16 cellular contexts compared by ENCODE assay signal in the genomic region with DNA sequence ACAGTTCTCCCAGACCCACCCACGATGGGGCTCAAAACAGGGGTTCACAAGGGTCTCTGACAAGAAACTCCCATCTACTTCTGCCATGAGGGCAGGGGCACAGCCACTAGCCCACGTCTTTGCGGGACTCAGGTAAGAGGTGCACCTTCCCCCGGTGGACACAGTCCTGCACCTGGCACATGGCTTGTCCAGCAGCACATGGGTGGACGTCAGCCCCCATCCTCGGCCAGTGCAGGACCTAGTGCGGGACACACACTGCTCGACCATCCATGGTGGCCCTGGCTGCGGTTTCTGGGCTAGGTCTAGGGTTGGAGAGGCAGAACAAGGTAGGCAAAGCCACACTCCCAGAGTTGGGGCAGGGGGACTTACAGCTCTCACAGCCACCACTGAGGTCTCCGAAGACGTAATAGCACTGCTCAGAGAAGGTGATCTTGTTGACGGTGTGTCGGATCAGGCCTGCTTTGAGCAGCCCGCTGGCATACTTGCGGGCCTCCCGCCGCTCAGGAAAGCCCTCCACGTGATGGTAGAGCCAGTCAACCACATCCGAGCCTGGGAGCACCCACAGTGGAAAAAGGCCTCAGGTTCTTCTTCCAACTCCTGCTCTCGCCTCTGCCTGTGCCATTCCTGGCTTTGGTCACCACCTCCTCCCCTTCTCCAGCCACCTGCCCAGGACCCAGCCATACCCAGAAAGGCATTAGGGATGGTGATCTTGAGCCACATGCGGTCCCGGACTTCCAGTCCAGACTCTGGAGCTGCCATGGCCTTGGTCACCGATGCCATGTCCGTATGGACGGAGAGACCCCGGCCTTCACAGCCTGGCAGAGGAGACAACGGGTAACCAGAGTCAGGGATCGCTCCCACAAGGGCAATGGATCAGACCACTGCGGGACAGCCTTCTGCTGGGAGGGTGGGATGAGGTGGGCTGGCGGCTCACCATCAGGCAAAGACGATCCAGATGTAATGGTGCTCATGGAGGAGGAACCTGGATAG.
"Had no signal": no experiment of that assay in that cellular context is flagged by ENCODE, and none has a peak within 500 bp of the region (broad histone marks: within the 10 kb centered on the region; RNA-seq: fewer than 3 reads in every experiment).

No MANE protein-coding gene starts in this region.

- H3K4me3 Mint-ChIP-seq: activated CD8-positive, alpha-beta memory T cell treated with anti-CD3 and anti-CD28 coated beads, Interleukin-2, amount 10 ng/mL, durations not matched to agents 7 days and 5 days; activated naive CD4-positive, alpha-beta T cell treated with anti-CD3 and anti-CD28 coated beads, Interleukin-2, amount 50 U/mL, for 24 hours; effector memory CD8-positive, alpha-beta T cell; natural killer cell treated with Interleukin-12 subunit alpha and Interleukin-12 subunit beta and Interleukin-15 and Interleukin-18, amount 100 ng/mL, for 72 hours had no signal

- H3K9me3 ChIP-seq: upper lobe of left lung had no signal

- H3K27me3 ChIP-seq: upper lobe of left lung had no signal

- H3K27me3 Mint-ChIP-seq: activated CD8-positive, alpha-beta memory T cell treated with anti-CD3 and anti-CD28 coated beads, Interleukin-2, amount 10 ng/mL, durations not matched to agents 7 days and 5 days; activated naive CD4-positive, alpha-beta T cell treated with anti-CD3 and anti-CD28 coated beads, Interleukin-2, amount 50 U/mL, for 24 hours; effector memory CD8-positive, alpha-beta T cell; natural killer cell treated with Interleukin-12 subunit alpha and Interleukin-12 subunit beta and Interleukin-15 and Interleukin-18, amount 100 ng/mL, for 72 hours had no signal

- DNase-seq: activated CD4-positive, alpha-beta T cell treated with anti-CD3 and anti-CD28 coated beads, Interleukin-2, amount 50 U/mL, for 48 hours; activated CD4-positive, CD25-positive, alpha-beta regulatory T cell treated with anti-CD3 and anti-CD28 coated beads, Interleukin-2, amount 50 U/mL, for 72 hours; activated CD8-positive, alpha-beta memory T cell treated with anti-CD3 and anti-CD28 coated beads, Interleukin-2, amount 10 ng/mL, durations not matched to agents 7 days and 5 days; activated effector memory CD4-positive, alpha-beta T cell treated with Interleukin-2 at 50 U/mL for 16 hours; activated T-cell treated with anti-CD3 and anti-CD28 coated beads, Interleukin-2, amount 50 U/mL, for 1 hour; amniotic stem cell; cerebellar nuclear complex; effector memory CD8-positive, alpha-beta T cell; mesendoderm; stimulated activated CD4-positive, alpha-beta T cell treated with anti-CD3 and anti-CD28 coated beads, Interleukin-4, amount 100 ng/mL, for 1 hour; stimulated activated naive CD4-positive, alpha-beta T cell treated with Interleukin-2 at 50 U/mL for 16 hours; T1000 had no signal

- H3K4me3 ChIP-seq: skin epidermis, upper lobe of left lung had no signal

- ATAC-seq: activated CD8-positive, alpha-beta memory T cell treated with anti-CD3 and anti-CD28 coated beads, Interleukin-2, amount 10 ng/mL, durations not matched to agents 7 days and 5 days; effector memory CD8-positive, alpha-beta T cell had no signal

- H3K27ac ChIP-seq: upper lobe of left lung had no signal

- H3K9me3 Mint-ChIP-seq: activated naive CD4-positive, alpha-beta T cell treated with anti-CD3 and anti-CD28 coated beads, Interleukin-2, amount 50 U/mL, for 24 hours; effector memory CD8-positive, alpha-beta T cell; natural killer cell treated with Interleukin-12 subunit alpha and Interleukin-12 subunit beta and Interleukin-15 and Interleukin-18, amount 100 ng/mL, for 72 hours had no signal

- H3K27ac Mint-ChIP-seq: activated CD8-positive, alpha-beta memory T cell treated with anti-CD3 and anti-CD28 coated beads, Interleukin-2, amount 10 ng/mL, durations not matched to agents 7 days and 5 days; effector memory CD8-positive, alpha-beta T cell; natural killer cell treated with Interleukin-12 subunit alpha and Interleukin-12 subunit beta and Interleukin-15 and Interleukin-18, amount 100 ng/mL, for 72 hours had no signal
